In the genomic region with DNA sequence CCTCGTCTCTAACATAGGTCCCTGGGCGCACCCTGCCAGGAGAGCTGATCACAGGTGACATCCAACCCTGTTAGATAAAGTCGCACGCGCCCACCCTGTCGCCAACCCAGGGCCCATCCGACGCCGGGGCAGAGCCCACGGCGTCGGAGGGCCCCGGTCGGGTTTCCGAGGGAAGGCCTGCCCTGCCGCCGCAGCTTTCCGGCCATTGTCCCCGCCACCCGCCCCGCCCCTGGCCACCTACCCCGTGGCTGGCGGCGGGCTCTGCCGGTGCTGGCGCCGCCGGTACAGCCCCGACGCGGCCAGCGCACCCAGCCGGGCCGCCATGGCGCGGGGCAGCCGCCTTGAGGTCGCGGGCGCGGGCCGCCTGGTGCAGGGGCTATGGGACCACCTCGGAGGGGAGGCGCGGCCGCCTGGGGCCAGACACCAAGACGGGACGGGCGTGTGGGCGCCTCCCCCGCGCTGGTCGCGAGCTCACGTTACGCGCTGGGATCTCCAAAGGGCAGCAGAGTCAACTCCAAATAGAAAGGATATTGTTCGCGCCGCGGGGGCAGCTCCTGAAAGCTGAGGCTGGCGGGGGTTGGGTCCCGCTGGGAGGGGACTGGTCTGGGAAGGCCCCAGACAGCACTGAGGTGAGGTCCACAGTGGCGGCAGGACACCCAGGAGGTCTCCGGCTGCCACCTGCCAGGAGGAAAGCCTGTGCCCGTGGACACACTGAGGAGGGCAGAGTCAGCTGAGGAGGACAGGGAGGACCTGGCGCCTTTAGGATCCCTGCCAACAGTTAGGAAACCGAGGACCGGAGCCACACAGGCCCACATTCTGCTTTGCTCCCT, we compare ENCODE assay signal across 10 cellular contexts. TPM values are rescaled to one million over a fixed set of nuclear protein-coding genes. Genes with fewer than 3 reads are reported as not detected.
DNase-seq lines count a peak whose midpoint lies in the region; ATAC-seq, FAIRE-seq and TF ChIP-seq lines count a peak whose summit lies in the region.
"Had no signal": no experiment of that assay in that cellular context is flagged by ENCODE, and none has a peak within 500 bp of the region (broad histone marks: within the 10 kb centered on the region; RNA-seq: fewer than 3 reads in every experiment).

No MANE protein-coding gene starts in this region.

- peak overlapping the region; percentile 87 to 93 for H3K27ac ChIP-seq in liver (ENCODE audit: low read depth in 1 of 2, low read length in 2 of 2)
- no peak overlapping the region for H3K27ac ChIP-seq in HepG2 (ENCODE audit: extremely low read length, insufficient read depth, low read length)
- peak overlapping the region in 1 of 2 donors; percentile 14 for H3K27ac ChIP-seq in aorta (ENCODE audit: low read depth in 1 of 2, low read length in 2 of 2)

- H3K9ac ChIP-seq in liver (ENCODE audit: low read depth in 1 of 2, low read length in 2 of 2) (peak overlapping the region; percentile 80 to 86), HepG2 (ENCODE audit: insufficient read depth, low read depth, low read length) (no peak overlapping the region)

- TF ChIP-seq CTCF in liver (IDR thresholded peaks at IDR 0.05; ENCODE audit: low read depth, low read length, missing input control) (no peak), HepG2 (CRISPR knock-in tag; IDR thresholded peaks at IDR 0.05) (no peak), nephron progenitor cell (IDR thresholded peaks at IDR 0.05) (no peak)

- H3K36me3 ChIP-seq in liver (ENCODE audit: control insufficient read depth in 4 of 4, insufficient read depth in 3 of 4, low read depth in 1 of 4, low read length in 3 of 4) (no peaks in the 10 kb centered on the region), HepG2 (replicated peaks in 1 of 2; ENCODE audit: control insufficient read depth in 1 of 2, insufficient read depth in 2 of 2, low read length in 2 of 2) (no peaks in the 10 kb centered on the region), aorta (ENCODE audit: control insufficient read depth in 1 of 2, insufficient read depth in 2 of 2, low read length in 1 of 2) (no peaks in the 10 kb centered on the region)

- peaks cover 23 to 55% (median 39%) of the 10 kb centered on the region in 4 donors for H3K4me1 ChIP-seq in liver (ENCODE audit: control insufficient read depth in 4 of 4, insufficient read depth in 4 of 4, low read length in 3 of 4)
- peaks cover 14% of the 10 kb centered on the region for H3K4me1 ChIP-seq in HepG2 (ENCODE audit: insufficient read depth, low read length)
- H3K4me1 ChIP-seq in aorta (ENCODE audit: control insufficient read depth in 1 of 2, insufficient read depth in 2 of 2, low read length in 2 of 2), result no peaks in the 10 kb centered on the region

- TF ChIP-seq EP300 in HepG2 (IDR thresholded peaks at IDR 0.05; ENCODE audit: low read depth in 2 of 2, low read length in 2 of 2), result no peak
- no peak for TF ChIP-seq EP300 in HepG2 (CRISPR knock-in tag; IDR thresholded peaks at IDR 0.05; ENCODE audit: borderline replicate concordance)

- H3K27me3 Mint-ChIP-seq in nephron progenitor cell (ENCODE audit: low read depth, poor library complexity), result peaks cover 72% of the 10 kb centered on the region

- in situ Hi-C loops in HepG2 (cut with HindIII; ENCODE audit: extremely low pct_ligation_motif_present, low pct_unique_long_range_greater_than_20kb), result no loop called here

- no peak overlapping the region for H3K4me2 ChIP-seq in HepG2 (ENCODE audit: low read depth, low read length)

- CTCF ChIA-PET in HepG2 (lab: Yijun Ruan, JAX; ENCODE audit: low intra/inter-chr PET ratio, low total read pairs), result no interaction called here

- H3K4me3 ChIP-seq in liver (ENCODE audit: low read depth in 1 of 3, low read length in 3 of 3) (peak overlapping the region; percentile 49 to 72 (median 63)), HepG2 (replicated peaks in 1 of 3; ENCODE audit: insufficient read depth in 1 of 3, low read depth in 2 of 3, low read length in 3 of 3) (no peak overlapping the region), aorta (ENCODE audit: low read length in 2 of 2) (peak overlapping the region; percentile 21 to 23)

- TF ChIP-seq POLR2A in HepG2 (IDR thresholded peaks at IDR 0.05; ENCODE audit: insufficient read depth in 1 of 2, low read depth in 2 of 2, low read length in 2 of 2), result no peak

- no peak for FAIRE-seq in HepG2 (lab: Jason Lieb, UNC)

- peaks cover 6% of the 10 kb centered on the region for H3K9me3 Mint-ChIP-seq in nephron progenitor cell
- H3K9me3 Mint-ChIP-seq: CD4-positive, alpha-beta T cell had no signal

- no peaks in the 10 kb centered on the region for H4K20me1 ChIP-seq in HepG2 (ENCODE audit: insufficient read depth, low read length)

- no peaks in the 10 kb centered on the region for H3K79me2 ChIP-seq in HepG2 (ENCODE audit: insufficient read depth, low read length)

- no peak overlapping the region for H3K27ac Mint-ChIP-seq in nephron progenitor cell
- H3K27ac Mint-ChIP-seq: brain; CD4-positive, alpha-beta T cell had no signal

- no TSS peak for BruUV-seq in HepG2 (replicated peaks; lab: Mats Ljungman, UMichigan)

- TF ChIP-seq RAD21 in liver (IDR thresholded peaks at IDR 0.05) (no peak), HepG2 (CRISPR knock-in tag; IDR thresholded peaks at IDR 0.05) (no peak)

- no peaks in the 10 kb centered on the region for H3K36me3 Mint-ChIP-seq in nephron progenitor cell (ENCODE audit: low read depth)
- H3K36me3 Mint-ChIP-seq: brain had no signal

- ATAC-seq in HepG2 (no peak), aorta (ENCODE audit: low FRiP score) (peak; percentile 13), HG03565 (IDR thresholded peaks at IDR 0.05; ENCODE audit: unreplicated experiment) (no peak)

- 6% methylated on average over 69 of the region's 69 CpGs for WGBS in liver
- 82% methylated on average over 51 of the region's 69 CpGs for WGBS in HepG2 (ENCODE audit: low lambda C conversion rate)
- 9 to 25% methylated on average over 63 to 69 of the region's 69 CpGs for WGBS in aorta, 2 donors

- no peaks in the 10 kb centered on the region for H3K9me3 ChIP-seq in liver (ENCODE audit: control insufficient read depth in 4 of 4, low read length in 3 of 4)
- no peaks in the 10 kb centered on the region for H3K9me3 ChIP-seq in HepG2 (ENCODE audit: low read length)
- H3K9me3 ChIP-seq in aorta (ENCODE audit: control insufficient read depth, low read length), result no peaks in the 10 kb centered on the region

- DNase-seq in HepG2 (ENCODE audit: low spot score) (no peak), cardiac septum (ENCODE audit: low spot score) (peak; percentile 85), nephron progenitor cell (peak; percentile 79), aorta (peak; percentile 43 to 77), H4 (ENCODE audit: low spot score) (no peak), cerebellum (ENCODE audit: low spot score) (no peak)

- H3K4me1 Mint-ChIP-seq in nephron progenitor cell, result peaks cover 32% of the 10 kb centered on the region
- H3K4me1 Mint-ChIP-seq: brain had no signal

- H3K27me3 ChIP-seq in liver (ENCODE audit: control insufficient read depth in 4 of 4, insufficient read depth in 4 of 4, low read length in 3 of 4) (no peaks in the 10 kb centered on the region), HepG2 (ENCODE audit: control insufficient read depth in 1 of 2, insufficient read depth in 2 of 2, low read length in 2 of 2) (peaks cover 2 to 54% of the 10 kb centered on the region in 2 experiments; a peak in 4 of 5 replicates), aorta (ENCODE audit: control insufficient read depth in 1 of 2, insufficient read depth in 2 of 2, low read length in 1 of 2) (no peaks in the 10 kb centered on the region)

- intact Hi-C loops in HepG2 (cut with micrococcal nuclease; ENCODE audit: unreplicated experiment) (no loop called here), cardiac septum (cut with DNase I) (no loop called here), aorta (cut with DNase I) (no loop called here)

- POLR2A ChIA-PET in HepG2 (lab: Yijun Ruan, JAX), result no interaction called here

- no peak overlapping the region for H2AFZ ChIP-seq in HepG2 (ENCODE audit: low read length)

- peak overlapping the region; percentile 30 for H3K4me3 Mint-ChIP-seq in nephron progenitor cell
- H3K4me3 Mint-ChIP-seq: brain; CD4-positive, alpha-beta T cell had no signal

RNA-seq across cellular contexts. Expression of a gene that starts 11.1 kb away (rescaled TPM):
- total RNA-seq in liver (10 to 100 TPM in 1 of 2 donors, 1 to 10 TPM in 1; 1.4 to 15.6 TPM), HepG2 (2016; rRNA removed; fragmentation: Illumina TruSeq; extraction: Trizol) (0.90 and 1.0 TPM in 2 replicates), cardiac septum (207 TPM), aorta (100 to 1,000 TPM; 189 to 248 TPM), cerebellum (3.3 TPM)
- polyA plus RNA-seq in liver (10 to 100 TPM; 16.5 to 17.9 TPM), HepG2 (2011; rRNA removed) (1.9 and 2.0 TPM in 2 replicates), aorta (1,000 to 10,000 TPM in 1 of 2 donors, 100 to 1,000 TPM in 1; 188 to 2,193 TPM)
- total RNA-seq in HepG2 (2016; cell fraction: cytosol; rRNA removed; fragmentation: Illumina TruSeq; extraction: Trizol; ENCODE audit: low read depth), result 1.9 and 3.6 TPM in 2 replicates
- total RNA-seq in HepG2 (2016; cell fraction: insoluble cytoplasmic fraction; rRNA removed; fragmentation: Illumina TruSeq; extraction: Trizol), result 0.85 and 1.2 TPM in 2 replicates
- total RNA-seq in HepG2 (2016; cell fraction: membrane; rRNA removed; fragmentation: Illumina TruSeq; extraction: Trizol), result 2.6 and 3.9 TPM in 2 replicates
- total RNA-seq in HepG2 (2016; cell fraction: nucleus; rRNA removed; fragmentation: Illumina TruSeq; extraction: Trizol), result 0.56 and 0.81 TPM in 2 replicates
- 2.1 and 3.1 TPM in 2 replicates for polyA plus RNA-seq in HepG2 (2011; cell fraction: cytosol; rRNA removed)
- 2.0 and 2.2 TPM in 2 replicates for polyA plus RNA-seq in HepG2 (2011; cell fraction: nucleus; rRNA removed)
- 2.1 and 3.9 TPM in 2 replicates for polyA plus RNA-seq in HepG2 (2012)
- polyA plus RNA-seq in HepG2 (2016; cell fraction: cytosol; fragmentation: Illumina TruSeq; extraction: Trizol; ENCODE audit: low read depth), result 8.9 and 10.7 TPM in 2 replicates
- polyA plus RNA-seq in HepG2 (2016; cell fraction: insoluble cytoplasmic fraction; fragmentation: Illumina TruSeq; extraction: Trizol; ENCODE audit: low read depth), result 2.4 and 3.4 TPM in 2 replicates
- 8.6 and 9.2 TPM in 2 replicates for polyA plus RNA-seq in HepG2 (2016; cell fraction: membrane; fragmentation: Illumina TruSeq; extraction: Trizol; ENCODE audit: low read depth)
- polyA plus RNA-seq in HepG2 (2016; cell fraction: nucleus; fragmentation: Illumina TruSeq; extraction: Trizol; ENCODE audit: insufficient read depth, low read depth), result 1.5 TPM in 2 replicates
- polyA minus RNA-seq in HepG2 (2011; rRNA and poly(A)+ RNA removed; ENCODE audit: low replicate concordance), result 0.07 and 4.5 TPM in 2 replicates
- 1.2 and 1.9 TPM in 2 replicates for polyA minus RNA-seq in HepG2 (2011; cell fraction: cytosol; rRNA and poly(A)+ RNA removed)
- 1.2 and 1.6 TPM in 2 replicates for polyA minus RNA-seq in HepG2 (2011; cell fraction: nucleus; rRNA and poly(A)+ RNA removed)
- total RNA-seq in H4 (2014; rRNA removed; shearing (Covaris generic)), result 0.41 TPM in 1 of 2 replicates, not detected in the other

RNA-seq across cellular contexts. Expression of a gene that starts 18.3 kb away (rescaled TPM):
- total RNA-seq in liver (under 1 TPM in 1 of 2 donors, not detected in 1; 0.14 TPM), HepG2 (2016; rRNA removed; fragmentation: Illumina TruSeq; extraction: Trizol) (not detected in 2 replicates), cardiac septum (0.19 TPM), aorta (under 1 TPM in 1 of 2 donors, not detected in 1; 0.16 TPM), cerebellum (8.9 TPM)
- polyA plus RNA-seq in liver (under 1 TPM; 0.03 to 0.07 TPM), HepG2 (2011; rRNA removed) (not detected in 2 replicates), aorta (1 to 10 TPM in 1 of 2 donors, under 1 TPM in 1; 0.63 to 3.7 TPM)
- total RNA-seq in HepG2 (2016; cell fraction: cytosol; rRNA removed; fragmentation: Illumina TruSeq; extraction: Trizol; ENCODE audit: low read depth), result not detected in 2 replicates
- not detected in 2 replicates for total RNA-seq in HepG2 (2016; cell fraction: insoluble cytoplasmic fraction; rRNA removed; fragmentation: Illumina TruSeq; extraction: Trizol)
- total RNA-seq in HepG2 (2016; cell fraction: membrane; rRNA removed; fragmentation: Illumina TruSeq; extraction: Trizol), result not detected in 2 replicates
- not detected in 2 replicates for total RNA-seq in HepG2 (2016; cell fraction: nucleus; rRNA removed; fragmentation: Illumina TruSeq; extraction: Trizol)
- polyA plus RNA-seq in HepG2 (2011; cell fraction: cytosol; rRNA removed), result not detected in 2 replicates
- not detected in 2 replicates for polyA plus RNA-seq in HepG2 (2011; cell fraction: nucleus; rRNA removed)
- not detected in 2 replicates for polyA plus RNA-seq in HepG2 (2012)
- not detected in 2 replicates for polyA plus RNA-seq in HepG2 (2016; cell fraction: cytosol; fragmentation: Illumina TruSeq; extraction: Trizol; ENCODE audit: low read depth)
- polyA plus RNA-seq in HepG2 (2016; cell fraction: insoluble cytoplasmic fraction; fragmentation: Illumina TruSeq; extraction: Trizol; ENCODE audit: low read depth), result not detected in 2 replicates
- not detected in 2 replicates for polyA plus RNA-seq in HepG2 (2016; cell fraction: membrane; fragmentation: Illumina TruSeq; extraction: Trizol; ENCODE audit: low read depth)
- not detected in 2 replicates for polyA plus RNA-seq in HepG2 (2016; cell fraction: nucleus; fragmentation: Illumina TruSeq; extraction: Trizol; ENCODE audit: insufficient read depth, low read depth)
- polyA minus RNA-seq in HepG2 (2011; rRNA and poly(A)+ RNA removed; ENCODE audit: low replicate concordance), result 0.08 TPM in 1 of 2 replicates, not detected in the other
- polyA minus RNA-seq in HepG2 (2011; cell fraction: cytosol; rRNA and poly(A)+ RNA removed), result not detected in 2 replicates
- not detected in 2 replicates for polyA minus RNA-seq in HepG2 (2011; cell fraction: nucleus; rRNA and poly(A)+ RNA removed)
- total RNA-seq in H4 (2014; rRNA removed; shearing (Covaris generic)), result not detected in 2 replicates
- total RNA-seq: CD4-positive, alpha-beta T cell had no signal

RNA-seq across cellular contexts. Expression of a gene that starts 37.0 kb away (rescaled TPM):
- 1 to 10 TPM; 4.7 to 4.9 TPM for total RNA-seq in liver
- polyA plus RNA-seq in liver, result 1 to 10 TPM in 1 of 2 donors, not detected in 1; 2.4 TPM
- total RNA-seq in HepG2 (2016; rRNA removed; fragmentation: Illumina TruSeq; extraction: Trizol), result 4.6 and 9.4 TPM in 2 replicates
- total RNA-seq in HepG2 (2016; cell fraction: cytosol; rRNA removed; fragmentation: Illumina TruSeq; extraction: Trizol; ENCODE audit: low read depth), result 1.4 and 1.5 TPM in 2 replicates
- 5.2 and 9.2 TPM in 2 replicates for total RNA-seq in HepG2 (2016; cell fraction: insoluble cytoplasmic fraction; rRNA removed; fragmentation: Illumina TruSeq; extraction: Trizol)
- total RNA-seq in HepG2 (2016; cell fraction: membrane; rRNA removed; fragmentation: Illumina TruSeq; extraction: Trizol), result 4.6 and 5.1 TPM in 2 replicates
- 10.3 and 11.4 TPM in 2 replicates for total RNA-seq in HepG2 (2016; cell fraction: nucleus; rRNA removed; fragmentation: Illumina TruSeq; extraction: Trizol)
- polyA plus RNA-seq in HepG2 (2011; rRNA removed), result 8.3 and 8.7 TPM in 2 replicates
- polyA plus RNA-seq in HepG2 (2011; cell fraction: cytosol; rRNA removed), result 6.8 and 9.4 TPM in 2 replicates
- 3.7 and 4.4 TPM in 2 replicates for polyA plus RNA-seq in HepG2 (2011; cell fraction: nucleus; rRNA removed)
- polyA plus RNA-seq in HepG2 (2012), result not detected in 2 replicates
- polyA plus RNA-seq in HepG2 (2016; cell fraction: cytosol; fragmentation: Illumina TruSeq; extraction: Trizol; ENCODE audit: low read depth), result 1.3 and 1.4 TPM in 2 replicates
- polyA plus RNA-seq in HepG2 (2016; cell fraction: insoluble cytoplasmic fraction; fragmentation: Illumina TruSeq; extraction: Trizol; ENCODE audit: low read depth), result 5.4 and 7.0 TPM in 2 replicates
- polyA plus RNA-seq in HepG2 (2016; cell fraction: membrane; fragmentation: Illumina TruSeq; extraction: Trizol; ENCODE audit: low read depth), result 3.0 and 4.0 TPM in 2 replicates
- 13.6 and 14.0 TPM in 2 replicates for polyA plus RNA-seq in HepG2 (2016; cell fraction: nucleus; fragmentation: Illumina TruSeq; extraction: Trizol; ENCODE audit: insufficient read depth, low read depth)
- polyA minus RNA-seq in HepG2 (2011; rRNA and poly(A)+ RNA removed; ENCODE audit: low replicate concordance), result 2.4 and 7.5 TPM in 2 replicates
- polyA minus RNA-seq in HepG2 (2011; cell fraction: cytosol; rRNA and poly(A)+ RNA removed), result 6.5 and 7.2 TPM in 2 replicates
- polyA minus RNA-seq in HepG2 (2011; cell fraction: nucleus; rRNA and poly(A)+ RNA removed), result 16.4 and 17.5 TPM in 2 replicates
- total RNA-seq in cardiac septum, result 3.1 TPM
- 1 to 10 TPM; 3.8 to 4.9 TPM for total RNA-seq in aorta
- 1 to 10 TPM; 3.3 to 4.2 TPM for polyA plus RNA-seq in aorta
- 8.3 and 8.7 TPM in 2 replicates for total RNA-seq in H4 (2014; rRNA removed; shearing (Covaris generic))
- total RNA-seq in cerebellum, result 7.6 TPM

Comparison
In these comparisons a context has a peak if more than half of its experiments do, and no peak if none do; other contexts are left out.
1. H3K4me3 ChIP-seq: peak in liver (3 of 3) and aorta (2 of 2); none in HepG2 (0 of 3).
2. DNase-seq: peak in cardiac septum (single experiment), nephron progenitor cell (single experiment) and aorta (2 of 2); none in HepG2 (single experiment), H4 (single experiment) and cerebellum (single experiment).
3. RNA of a gene that starts 11.1 kb away (total RNA-seq): 189 to 248 TPM in aorta and 207 TPM in cardiac septum (single experiment); 1.4 to 15.6 TPM in liver, 3.3 TPM in cerebellum (single experiment), 0.56 to 3.9 TPM in HepG2 and 0.41 TPM in H4; every median in the first group is over 10 times any median in the second.